ENCODE assay signal across 13 cellular contexts in genomic region chr16:11833951-11834695, GRCh38. TPM values are rescaled to one million over a fixed set of nuclear protein-coding genes. Genes with fewer than 3 reads are reported as not detected.
DNase-seq lines count a peak whose midpoint lies in the region; TF ChIP-seq lines count a peak whose summit lies in the region.
"Had no signal": no experiment of that assay in that cellular context is flagged by ENCODE, and none has a peak within 500 bp of the region (broad histone marks: within the 10 kb centered on the region; RNA-seq: fewer than 3 reads in every experiment).

No MANE protein-coding gene starts in this region.

- intact Hi-C loops in ovary (cut with DNase I): no loop called here
- intact Hi-C loops in activated CD4-positive, alpha-beta T cell treated with anti-CD3 and anti-CD28 coated beads, Interleukin-2, amount 10 ng/mL, durations not matched to agents 24 days and 14 days (cut with micrococcal nuclease): no loop called here

- H3K4me1 ChIP-seq in ovary (ENCODE audit: insufficient read depth): no peaks in the 10 kb centered on the region

- TF ChIP-seq EP300 in ovary (IDR thresholded peaks at IDR 0.05): no peak

- DNase-seq in NCI-H2171 treated with DMSO at 0.1 percent for 48 hours (lab: John Stamatoyannopoulos, UW) (peak; percentile 24), NCI-H2171 (lab: John Stamatoyannopoulos, UW) (no peak), RWPE1 (ENCODE audit: low spot score) (peak; percentile 61), fibroblast of peridontal ligament (ENCODE audit: extremely low read depth) (peak; percentile 92), smooth muscle cell of the brain vasculature (ENCODE audit: low read depth, low spot score) (peak; percentile 39), ovary (no peak), LoVo (ENCODE audit: low spot score) (no peak)
- no peak for DNase-seq in activated CD4-positive, alpha-beta T cell treated with anti-CD3 and anti-CD28 coated beads, Interleukin-2, amount 10 ng/mL, durations not matched to agents 24 days and 14 days
- DNase-seq: activated CD8-positive, alpha-beta memory T cell treated with anti-CD3 and anti-CD28 coated beads for 24 hours; MM.1S; naive B cell; stimulated activated CD4-positive, alpha-beta T cell treated with anti-CD3 and anti-CD28 coated beads, Interleukin-4, amount 100 ng/mL, for 1 hour had no signal

- TF ChIP-seq CTCF in RWPE1 (conservative IDR thresholded peaks at IDR 0.05; ENCODE audit: low read depth) (no peak), ovary (IDR thresholded peaks at IDR 0.05) (no peak)

- H3K36me3 Mint-ChIP-seq in activated CD4-positive, alpha-beta T cell treated with anti-CD3 and anti-CD28 coated beads, Interleukin-2, amount 10 ng/mL, durations not matched to agents 24 days and 14 days (ENCODE audit: low read depth): peaks cover 22% of the 10 kb centered on the region

- no peak overlapping the region for H3K27ac Mint-ChIP-seq in activated CD4-positive, alpha-beta T cell treated with anti-CD3 and anti-CD28 coated beads, Interleukin-2, amount 10 ng/mL, durations not matched to agents 24 days and 14 days

- no peaks in the 10 kb centered on the region for H3K9me3 Mint-ChIP-seq in activated CD4-positive, alpha-beta T cell treated with anti-CD3 and anti-CD28 coated beads, Interleukin-2, amount 10 ng/mL, durations not matched to agents 24 days and 14 days
- H3K9me3 Mint-ChIP-seq: naive B cell had no signal

- H3K27ac ChIP-seq in RWPE1 (peak overlapping the region; percentile 73; the same call in 1 of the 2 replicates), ovary (no peak overlapping the region)
- H3K27ac ChIP-seq: SJSA1 had no signal

- no peaks in the 10 kb centered on the region for H3K9me3 ChIP-seq in ovary
- H3K9me3 ChIP-seq: SJSA1 had no signal

- H3K36me3 ChIP-seq in ovary: no peaks in the 10 kb centered on the region

- no peaks in the 10 kb centered on the region for H3K4me1 Mint-ChIP-seq in activated CD4-positive, alpha-beta T cell treated with anti-CD3 and anti-CD28 coated beads, Interleukin-2, amount 10 ng/mL, durations not matched to agents 24 days and 14 days
- H3K4me1 Mint-ChIP-seq: naive B cell had no signal

- CTCF ChIA-PET in RWPE1 (lab: Yijun Ruan, JAX): interaction anchor here (0.6 to 0.7 kb wide), 2 partner anchors 21 to 24 kb away, joined by 3 to 5 read pairs; no protein-coding TSS in a partner anchor

- POLR2A ChIA-PET in RWPE1 (lab: Yijun Ruan, JAX; ENCODE audit: low non-redundant PET): no interaction called here

- H3K4me3 Mint-ChIP-seq in activated CD4-positive, alpha-beta T cell treated with anti-CD3 and anti-CD28 coated beads, Interleukin-2, amount 10 ng/mL, durations not matched to agents 24 days and 14 days: no peak overlapping the region
- H3K4me3 Mint-ChIP-seq: naive B cell had no signal

- H3K27me3 ChIP-seq in ovary: no peaks in the 10 kb centered on the region
- H3K27me3 ChIP-seq: SJSA1 had no signal

- TF ChIP-seq POLR2A in ovary (IDR thresholded peaks at IDR 0.05): no peak

- 59 to 64% (median 62%) methylated on average over 6 of the region's 6 CpGs for WGBS in ovary, 3 donors

- H3K4me3 ChIP-seq in ovary: no peak overlapping the region
- H3K4me3 ChIP-seq: SJSA1 had no signal

- H3K27me3 Mint-ChIP-seq in activated CD4-positive, alpha-beta T cell treated with anti-CD3 and anti-CD28 coated beads, Interleukin-2, amount 10 ng/mL, durations not matched to agents 24 days and 14 days: no peaks in the 10 kb centered on the region
- H3K27me3 Mint-ChIP-seq: naive B cell had no signal

RNA-seq across cellular contexts. Expression of gene RSL1D1, which starts 17.2 kb away (rescaled TPM):
- total RNA-seq in ovary: 100 to 1,000 TPM; 168 to 390 (median 281) TPM
- polyA plus RNA-seq in ovary: 100 to 1,000 TPM; 222 to 406 TPM
- total RNA-seq in activated CD4-positive, alpha-beta T cell treated with anti-CD3 and anti-CD28 coated beads, Interleukin-2, amount 10 ng/mL, durations not matched to agents 24 days and 14 days: 375 and 379 TPM in 2 replicates

RNA-seq across cellular contexts. Expression of gene ZC3H7A, which starts 37.1 kb away (rescaled TPM):
- 10 to 100 TPM; 42.1 to 60.9 (median 50.7) TPM for total RNA-seq in ovary
- 10 to 100 TPM; 34.9 to 57.6 TPM for polyA plus RNA-seq in ovary
- total RNA-seq in activated CD4-positive, alpha-beta T cell treated with anti-CD3 and anti-CD28 coated beads, Interleukin-2, amount 10 ng/mL, durations not matched to agents 24 days and 14 days: 58.3 and 64.1 TPM in 2 replicates

Comparison
In these comparisons a context has a peak if more than half of its experiments do, and no peak if none do; other contexts are left out.
1. DNase-seq: peak in NCI-H2171 treated with DMSO at 0.1 percent for 48 hours (single experiment), RWPE1 (single experiment), fibroblast of peridontal ligament (single experiment) and smooth muscle cell of the brain vasculature (single experiment); none in NCI-H2171 (single experiment), ovary (0 of 5), activated CD4-positive, alpha-beta T cell treated with anti-CD3 and anti-CD28 coated beads, Interleukin-2, amount 10 ng/mL, durations not matched to agents 24 days and 14 days (single experiment) and LoVo (single experiment).